Comparison of ENCODE assay signal across 8 cellular contexts in genomic region chr5:138789771-138790242, GRCh38. TPM values are rescaled to one million over a fixed set of nuclear protein-coding genes. Genes with fewer than 3 reads are reported as not detected.
A peak's percentile ranks its signal among the peaks of the same experiment; 100 is the strongest.
DNase-seq lines count a peak whose midpoint lies in the region; ATAC-seq and TF ChIP-seq lines count a peak whose summit lies in the region.

No MANE protein-coding gene starts in this region.

- H3K9ac ChIP-seq in fibroblast of lung (ENCODE audit: insufficient read depth, low read length) (no peak overlapping the region), PC-3 (ENCODE audit: low read length) (no peak overlapping the region)

- no peak overlapping the region for H3K4me3 ChIP-seq in Panc1 (ENCODE audit: low read depth in 2 of 2, low read length in 2 of 2)
- no peak overlapping the region for H3K4me3 ChIP-seq in fibroblast of lung (replicated peaks in 1 of 4; ENCODE audit: control extremely low read depth in 1 of 4, insufficient read depth in 1 of 4, low read depth in 3 of 4, low read length in 4 of 4)
- H3K4me3 ChIP-seq in PC-3 (ENCODE audit: low read length), result no peak overlapping the region

- intact Hi-C loops in Calu3 (cut with micrococcal nuclease; ENCODE audit: unreplicated experiment), result loop anchor here (10.0 kb wide), 1 partner anchor 125 kb away; no protein-coding TSS in a partner anchor
- intact Hi-C loops in Panc1 (cut with micrococcal nuclease; ENCODE audit: unreplicated experiment), result no loop called here
- intact Hi-C loops in PC-3 (cut with micrococcal nuclease), result no loop called here

- no peaks in the 10 kb centered on the region for H3K9me3 Mint-ChIP-seq in Calu3 (ENCODE audit: low read depth, unreplicated experiment)
- H3K9me3 Mint-ChIP-seq in progenitor cell of endocrine pancreas (ENCODE audit: low read depth), result no peaks in the 10 kb centered on the region

- POLR2A ChIA-PET in Panc1 (lab: Charles Lee) (no interaction called here), PC-3 (lab: Charles Lee; ENCODE audit: unreplicated experiment) (no interaction called here)

- H3K4me1 ChIP-seq in Panc1 (ENCODE audit: control insufficient read depth, insufficient read depth, low read length) (no peaks in the 10 kb centered on the region), fibroblast of lung (ENCODE audit: control insufficient read depth, extremely low read depth, insufficient read depth, low read length) (no peaks in the 10 kb centered on the region), PC-3 (ENCODE audit: insufficient read depth, low read length) (no peaks in the 10 kb centered on the region)

- no peak overlapping the region for H3K27ac ChIP-seq in Panc1 (ENCODE audit: low read length)
- no peak overlapping the region for H3K27ac ChIP-seq in fibroblast of lung (ENCODE audit: insufficient read depth, low read length)
- no peak overlapping the region for H3K27ac ChIP-seq in PC-3 (ENCODE audit: low read length)

- H3K9me3 ChIP-seq in Panc1 (ENCODE audit: control insufficient read depth, insufficient read depth, low read depth, low read length) (no peaks in the 10 kb centered on the region), fibroblast of lung (ENCODE audit: control insufficient read depth, insufficient read depth, low read depth, low read length) (no peaks in the 10 kb centered on the region), PC-3 (ENCODE audit: low read length) (no peaks in the 10 kb centered on the region)

- H3F3A ChIP-seq in PC-3 (ENCODE audit: low read length, unreplicated experiment), result no peaks in the 10 kb centered on the region

- H3K79me2 ChIP-seq in fibroblast of lung (ENCODE audit: control insufficient read depth, insufficient read depth, low read length) (peaks cover 53% of the 10 kb centered on the region), PC-3 (ENCODE audit: low read length) (no peaks in the 10 kb centered on the region)

- ATAC-seq in Panc1, result peak; percentile 83
- ATAC-seq in HG03139 (IDR thresholded peaks at IDR 0.05; ENCODE audit: unreplicated experiment), result no peak
- ATAC-seq in GM21367 (IDR thresholded peaks at IDR 0.05; ENCODE audit: unreplicated experiment), result no peak
- ATAC-seq in PC-3, result no peak

- DNase-seq in Calu3 (peak; percentile 12), H4 (ENCODE audit: low spot score) (peak; percentile 49), Panc1 (ENCODE audit: low read depth, low spot score) (peak; percentile 17), fibroblast of lung (ENCODE audit: low read depth in 2 of 2) (peak; percentile 23 to 57), progenitor cell of endocrine pancreas (ENCODE audit: low spot score, unreplicated experiment) (no peak), PC-3 (no peak)

- no peak overlapping the region for H3K4me3 Mint-ChIP-seq in Calu3 (ENCODE audit: low read depth, unreplicated experiment)
- no peak overlapping the region for H3K4me3 Mint-ChIP-seq in progenitor cell of endocrine pancreas (ENCODE audit: low read depth)

- no peaks in the 10 kb centered on the region for H3K9me2 ChIP-seq in PC-3 (replicated peaks; ENCODE audit: low read length)

- H3K27me3 Mint-ChIP-seq in Calu3 (ENCODE audit: unreplicated experiment) (no peaks in the 10 kb centered on the region), progenitor cell of endocrine pancreas (no peaks in the 10 kb centered on the region)

- H2AFZ ChIP-seq in fibroblast of lung (ENCODE audit: low read length) (no peak overlapping the region), PC-3 (ENCODE audit: low read length) (no peak overlapping the region)

- H3K27me3 ChIP-seq in Panc1 (ENCODE audit: control insufficient read depth, insufficient read depth, low read length), result no peaks in the 10 kb centered on the region
- no peaks in the 10 kb centered on the region for H3K27me3 ChIP-seq in fibroblast of lung (ENCODE audit: control insufficient read depth, insufficient read depth, low read length)
- H3K27me3 ChIP-seq in PC-3 (ENCODE audit: low read length), result no peaks in the 10 kb centered on the region

- CTCF ChIA-PET in Calu3 (lab: Charles Lee) (interaction anchor here (0.6 to 1.3 kb wide), 13 partner anchors 10 to 473 kb away, joined by 3 to 7 read pairs (median 4); partner anchors contain the start of gene CTNNA1), Panc1 (lab: Charles Lee) (interaction anchor here (0.5 to 1.3 kb wide), 6 partner anchors 8 to 385 kb away, joined by 3 to 5 read pairs (median 4); no protein-coding TSS in a partner anchor), PC-3 (lab: Charles Lee) (no interaction called here)

- no TSS peak for BruUV-seq in Calu3 (replicated peaks; lab: Mats Ljungman, UMichigan)
- BruUV-seq in Panc1 (replicated peaks; lab: Mats Ljungman, UMichigan), result TSS peak; percentile 3
- no TSS peak for BruUV-seq in PC-3 (replicated peaks; lab: Mats Ljungman, UMichigan)

- peaks cover 43% of the 10 kb centered on the region for H3K4me1 Mint-ChIP-seq in Calu3 (ENCODE audit: low read depth, unreplicated experiment)
- peaks cover 18% of the 10 kb centered on the region for H3K4me1 Mint-ChIP-seq in progenitor cell of endocrine pancreas (ENCODE audit: low read depth)

- H3K36me3 Mint-ChIP-seq in Calu3 (ENCODE audit: insufficient read depth, unreplicated experiment), result peaks cover 52% of the 10 kb centered on the region
- peaks cover 15% of the 10 kb centered on the region for H3K36me3 Mint-ChIP-seq in progenitor cell of endocrine pancreas (ENCODE audit: insufficient read depth)

- no peaks in the 10 kb centered on the region for H3K36me3 ChIP-seq in Panc1 (ENCODE audit: control insufficient read depth, insufficient read depth, low read length)
- H3K36me3 ChIP-seq in fibroblast of lung (ENCODE audit: control insufficient read depth, insufficient read depth, low read length), result no peaks in the 10 kb centered on the region
- no peaks in the 10 kb centered on the region; the same call in 1 of the 2 replicates for H3K36me3 ChIP-seq in PC-3 (ENCODE audit: low read depth, low read length)

- no peak overlapping the region for H3K4me2 ChIP-seq in fibroblast of lung (ENCODE audit: extremely low read depth, insufficient read depth, low read length)
- H3K4me2 ChIP-seq in PC-3 (ENCODE audit: low read length), result no peak overlapping the region

- H3K27ac Mint-ChIP-seq in Calu3 (ENCODE audit: unreplicated experiment) (no peak overlapping the region), progenitor cell of endocrine pancreas (peak overlapping the region; percentile 53)

- H4K20me1 ChIP-seq in fibroblast of lung (ENCODE audit: control insufficient read depth, extremely low read depth, insufficient read depth, low read length) (no peaks in the 10 kb centered on the region), PC-3 (ENCODE audit: low read length) (no peaks in the 10 kb centered on the region)

- peak; percentile 52 for TF ChIP-seq CTCF in Calu3 (IDR thresholded peaks at IDR 0.05; ENCODE audit: unreplicated experiment)
- peak; percentile 79 for TF ChIP-seq CTCF in Panc1 (IDR thresholded peaks at IDR 0.05)
- TF ChIP-seq CTCF in fibroblast of lung (conservative IDR thresholded peaks at IDR 0.05 in 1 of 2, IDR thresholded peaks at IDR 0.05 in 1 of 2; ENCODE audit: low read depth in 1 of 2, low read length in 2 of 2), result peak; percentile 16 to 78
- TF ChIP-seq CTCF in progenitor cell of endocrine pancreas (IDR thresholded peaks at IDR 0.05; ENCODE audit: unreplicated experiment), result peak; percentile 69
- TF ChIP-seq CTCF in PC-3 (conservative IDR thresholded peaks at IDR 0.05; ENCODE audit: low read depth, low read length), result no peak

- in situ Hi-C loops in Panc1 (cut with HindIII; ENCODE audit: low pct_unique_long_range_greater_than_20kb, low sequenced_read_pairs), result no loop called here

RNA-seq across cellular contexts. Expression of gene CTNNA1, which starts 36.6 kb away (rescaled TPM):
- 623 and 734 TPM in 2 replicates for total RNA-seq in Calu3 (2022)
- 228 and 234 TPM in 2 replicates for total RNA-seq in H4 (2014; rRNA removed; shearing (Covaris generic))
- 298 TPM for total RNA-seq in Panc1 (2021; ENCODE audit: unreplicated experiment)
- polyA plus RNA-seq in Panc1 (2012; ENCODE audit: insufficient read length), result 337 TPM
- 421 and 557 TPM in 2 replicates for total RNA-seq in fibroblast of lung
- 181 and 204 TPM in 2 replicates for polyA plus RNA-seq in fibroblast of lung
- polyA plus RNA-seq in fibroblast of lung (2012), result 277 and 283 TPM in 2 replicates
- polyA minus RNA-seq in fibroblast of lung (ENCODE audit: low replicate concordance), result 382 and 541 TPM in 2 replicates
- 384 and 394 TPM in 2 replicates for total RNA-seq in progenitor cell of endocrine pancreas
- total RNA-seq in PC-3 (2014; rRNA removed), result 1.9 and 9.8 TPM in 2 replicates

Comparison
In these comparisons a context has a peak if more than half of its experiments do, and no peak if none do; other contexts are left out.
1. DNase-seq: peak in Calu3 (single experiment), H4 (single experiment), Panc1 (single experiment) and fibroblast of lung (2 of 2); none in progenitor cell of endocrine pancreas (single experiment) and PC-3 (single experiment).
2. RNA of gene CTNNA1, which starts 36.6 kb away (total RNA-seq): 623 to 734 TPM in Calu3, 421 to 557 TPM in fibroblast of lung, 384 to 394 TPM in progenitor cell of endocrine pancreas, 298 TPM in Panc1 (single experiment) and 228 to 234 TPM in H4; 1.9 to 9.8 TPM in PC-3; every median in the first group is over 10 times any median in the second.